Comparison of ENCODE assay signal across 8 cellular contexts in genomic region chr7:50449881-50450690, GRCh38. TPM values are rescaled to one million over a fixed set of nuclear protein-coding genes. Genes with fewer than 3 reads are reported as not detected.
DNase-seq lines count a peak whose midpoint lies in the region; ATAC-seq and TF ChIP-seq lines count a peak whose summit lies in the region.

Gene FIGNL1, minus strand, starts transcription at chr7:50450350. Its CDS starts 3,063 bp downstream, at chr7:50447287.

- TF ChIP-seq POLR2A in stomach (IDR thresholded peaks at IDR 0.05) = no peak

- H3K9me3 Mint-ChIP-seq in GM23338 (no peaks in the 10 kb centered on the region), neural crest cell (no peaks in the 10 kb centered on the region)

- ATAC-seq in GM23338 = peak; percentile 89
- peak; percentile 82 for ATAC-seq in RWPE2 (ENCODE audit: low read depth)

- peak; percentile 76 for DNase-seq in EL
- DNase-seq in GM23338 (ENCODE audit: low spot score) = peak; percentile 75
- peak; percentile 77 to 83 for DNase-seq in Kasumi-1 (lab: John Stamatoyannopoulos, UW)
- no peak for DNase-seq in RWPE2 (ENCODE audit: low spot score)
- DNase-seq in activated effector memory CD4-positive, alpha-beta T cell treated with Interleukin-2 at 50 U/mL for 16 hours = peak; percentile 81
- peak; percentile 51 for DNase-seq in fibroblast of the conjunctiva (ENCODE audit: low read depth)
- peak; percentile 45 for DNase-seq in neural crest cell (ENCODE audit: low read depth, low spot score)
- peak; percentile 79 for DNase-seq in stomach

- H3K27ac Mint-ChIP-seq in GM23338 (no peak within 1 kb of the TSS), neural crest cell (ENCODE audit: unreplicated experiment) (peak within 1 kb of the TSS; percentile 75)

- peaks cover 9% of the 10 kb centered on the region for H3K4me1 ChIP-seq in GM23338 (ENCODE audit: insufficient read depth)
- H3K4me1 ChIP-seq in RWPE2 (ENCODE audit: insufficient read depth, poor library complexity, severe bottlenecking) = peaks cover 23% of the 10 kb centered on the region
- peaks cover 7 to 26% (median 17%) of the 10 kb centered on the region in 4 donors for H3K4me1 ChIP-seq in stomach

- H3K4me3 Mint-ChIP-seq in GM23338 (peak within 1 kb of the TSS; percentile 80), neural crest cell (peak within 1 kb of the TSS; percentile 91)

- WGBS in stomach, 5 donors = 1% methylated on average over 53 to 71 of the region's 71 CpGs

- H3K36me3 Mint-ChIP-seq in GM23338 (ENCODE audit: low read depth) (peaks cover 12% of the 10 kb centered on the region), neural crest cell (ENCODE audit: low read depth) (peaks cover 8% of the 10 kb centered on the region)

- no peaks in the 10 kb centered on the region for H4K20me1 ChIP-seq in GM23338 (replicated peaks; ENCODE audit: insufficient read depth)

- H3K27me3 ChIP-seq in GM23338 (ENCODE audit: insufficient read depth) = peaks cover 19% of the 10 kb centered on the region
- H3K27me3 ChIP-seq in RWPE2 (ENCODE audit: insufficient read depth, poor library complexity, severe bottlenecking) = no peaks in the 10 kb centered on the region
- no peaks in the 10 kb centered on the region for H3K27me3 ChIP-seq in stomach

- intact Hi-C loops in stomach (cut with DNase I; ENCODE audit: low total_unique reads) = no loop called here

- H3K4me3 ChIP-seq in GM23338 (peak within 1 kb of the TSS; percentile 66), RWPE2 (ENCODE audit: severe bottlenecking) (peak within 1 kb of the TSS; percentile 88), stomach (peak within 1 kb of the TSS; percentile 57 to 92 (median 68))

- TF ChIP-seq CTCF in GM23338 (conservative IDR thresholded peaks at IDR 0.05; ENCODE audit: low read depth in 2 of 2) (no peak), RWPE2 (IDR thresholded peaks at IDR 0.05; ENCODE audit: poor library complexity, severe bottlenecking) (no peak), neural crest cell (conservative IDR thresholded peaks at IDR 0.05) (no peak), stomach (IDR thresholded peaks at IDR 0.05) (no peak)

- peak within 1 kb of the TSS; percentile 94 for H3K4me2 ChIP-seq in GM23338

- H3K9me3 ChIP-seq in RWPE2 (ENCODE audit: severe bottlenecking) = no peaks in the 10 kb centered on the region
- H3K9me3 ChIP-seq in stomach = no peaks in the 10 kb centered on the region

- H3K27ac ChIP-seq in GM23338 (ENCODE audit: low read depth) (no peak within 1 kb of the TSS), RWPE2 (ENCODE audit: poor library complexity, severe bottlenecking) (peak within 1 kb of the TSS; percentile 46), stomach (peak within 1 kb of the TSS; percentile 45 to 88 (median 74))

- H3K79me2 ChIP-seq in GM23338 (replicated peaks; ENCODE audit: insufficient read depth) = no peaks in the 10 kb centered on the region

- H3K27me3 Mint-ChIP-seq in GM23338 (ENCODE audit: insufficient read depth, low read depth, poor library complexity) (peaks cover 8% of the 10 kb centered on the region), neural crest cell (ENCODE audit: low read depth) (peaks cover 17% of the 10 kb centered on the region)

- H2AFZ ChIP-seq in GM23338 = peak within 1 kb of the TSS; percentile 100

- peaks cover 5% of the 10 kb centered on the region; the same call in 1 of the 2 replicates for H3F3A ChIP-seq in GM23338 (replicated peaks; ENCODE audit: low read depth)

- no peak for TF ChIP-seq EP300 in stomach (IDR thresholded peaks at IDR 0.05)

- H3K4me1 Mint-ChIP-seq in GM23338 = peaks cover 10% of the 10 kb centered on the region; the same call in 2 of the 3 replicates
- H3K4me1 Mint-ChIP-seq in neural crest cell = peaks cover 11% of the 10 kb centered on the region

- H3K36me3 ChIP-seq in GM23338 (ENCODE audit: insufficient read depth) (no peaks in the 10 kb centered on the region), RWPE2 (ENCODE audit: low read depth) (peaks cover 36% of the 10 kb centered on the region), stomach (peaks cover 0 to 22% (median 21%) of the 10 kb centered on the region in 4 donors)

- H3K9me2 ChIP-seq in GM23338 (ENCODE audit: insufficient read depth) = no peaks in the 10 kb centered on the region; the same call in 1 of the 2 replicates

TF ChIP-seq in GM23338, 12 proteins besides CTCF, POLR2A, EP300 and RAD21:
- TF ChIP-seq EZH2phosphoT487 (IDR thresholded peaks at IDR 0.05; ENCODE audit: unreplicated experiment) (no peak), ETS1 (IDR thresholded peaks at IDR 0.05) (no peak), POLR2AphosphoS5 (IDR thresholded peaks at IDR 0.05; ENCODE audit: low read depth) (peak; percentile 52), CREB1 (CRISPR knock-in tag; IDR thresholded peaks at IDR 0.05; ENCODE audit: low read depth) (peak; percentile 70)

RNA-seq across cellular contexts. Expression of gene FIGNL1, which starts in this region (rescaled TPM):
- 15.8 and 24.9 TPM in 2 replicates for total RNA-seq in GM23338 (2014; rRNA removed; shearing (Covaris generic))
- polyA plus RNA-seq in GM23338 (2016; fragmentation: Nextera tagmentation; extraction: Ambion mirVana) (5.5 and 6.6 TPM in 2 replicates), stomach (1 to 10 TPM; 2.1 to 5.2 (median 3.2) TPM)
- total RNA-seq in neural crest cell (40.4 and 44.0 TPM in 2 replicates), stomach (10 to 100 TPM in 2 of 5 donors, 1 to 10 TPM in 2, under 1 TPM in 1; 0.29 to 32.1 (median 6.4) TPM)
